2 cellular contexts compared by ENCODE assay signal in the genomic region with DNA sequence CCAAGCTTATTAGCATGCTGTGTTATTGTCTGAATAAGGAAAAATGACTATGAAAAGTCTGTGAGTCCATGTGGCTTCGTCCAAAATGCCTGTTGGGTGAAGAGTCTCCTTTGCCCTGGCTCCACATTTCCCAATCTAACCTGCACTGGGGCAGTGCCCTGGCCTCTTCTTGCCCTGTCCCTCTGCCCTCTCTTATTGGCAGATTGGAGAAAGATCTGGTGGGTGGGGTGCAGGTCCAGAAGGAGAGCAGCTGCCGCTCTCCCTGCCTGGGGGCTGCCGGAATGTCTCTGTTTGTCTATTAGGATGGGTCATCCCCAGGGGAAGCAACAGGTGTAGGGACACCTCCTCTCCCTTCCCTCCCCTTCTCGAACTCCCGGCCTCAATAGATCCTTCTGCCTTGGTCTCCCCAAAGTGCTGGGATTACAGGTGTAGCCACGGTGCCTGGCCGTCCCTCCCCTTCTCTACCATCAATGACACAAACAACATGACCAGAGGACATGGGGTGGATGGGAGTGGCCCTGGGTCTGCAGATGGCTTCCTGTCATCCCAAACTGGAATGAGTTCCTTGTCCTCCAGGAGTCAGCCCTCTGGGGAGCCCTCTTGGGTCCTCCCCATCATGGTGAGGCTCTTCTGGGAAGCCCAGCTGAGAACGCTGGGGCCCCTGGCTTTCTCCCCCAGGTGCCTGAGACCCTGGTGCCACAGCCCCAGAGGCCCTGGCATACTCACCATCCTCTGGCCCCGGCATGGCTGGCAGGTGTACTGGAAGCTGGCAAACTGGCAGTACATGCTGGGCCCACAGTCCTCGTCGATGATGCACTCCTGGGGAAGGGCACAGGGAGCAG.
TF ChIP-seq lines count a peak whose summit lies in the region.

No MANE protein-coding gene starts in this region.

TF ChIP-seq in liver, 16 proteins besides CTCF, POLR2A, EP300 and RAD21 (continued from another document):
- TF ChIP-seq, protein P1, sequence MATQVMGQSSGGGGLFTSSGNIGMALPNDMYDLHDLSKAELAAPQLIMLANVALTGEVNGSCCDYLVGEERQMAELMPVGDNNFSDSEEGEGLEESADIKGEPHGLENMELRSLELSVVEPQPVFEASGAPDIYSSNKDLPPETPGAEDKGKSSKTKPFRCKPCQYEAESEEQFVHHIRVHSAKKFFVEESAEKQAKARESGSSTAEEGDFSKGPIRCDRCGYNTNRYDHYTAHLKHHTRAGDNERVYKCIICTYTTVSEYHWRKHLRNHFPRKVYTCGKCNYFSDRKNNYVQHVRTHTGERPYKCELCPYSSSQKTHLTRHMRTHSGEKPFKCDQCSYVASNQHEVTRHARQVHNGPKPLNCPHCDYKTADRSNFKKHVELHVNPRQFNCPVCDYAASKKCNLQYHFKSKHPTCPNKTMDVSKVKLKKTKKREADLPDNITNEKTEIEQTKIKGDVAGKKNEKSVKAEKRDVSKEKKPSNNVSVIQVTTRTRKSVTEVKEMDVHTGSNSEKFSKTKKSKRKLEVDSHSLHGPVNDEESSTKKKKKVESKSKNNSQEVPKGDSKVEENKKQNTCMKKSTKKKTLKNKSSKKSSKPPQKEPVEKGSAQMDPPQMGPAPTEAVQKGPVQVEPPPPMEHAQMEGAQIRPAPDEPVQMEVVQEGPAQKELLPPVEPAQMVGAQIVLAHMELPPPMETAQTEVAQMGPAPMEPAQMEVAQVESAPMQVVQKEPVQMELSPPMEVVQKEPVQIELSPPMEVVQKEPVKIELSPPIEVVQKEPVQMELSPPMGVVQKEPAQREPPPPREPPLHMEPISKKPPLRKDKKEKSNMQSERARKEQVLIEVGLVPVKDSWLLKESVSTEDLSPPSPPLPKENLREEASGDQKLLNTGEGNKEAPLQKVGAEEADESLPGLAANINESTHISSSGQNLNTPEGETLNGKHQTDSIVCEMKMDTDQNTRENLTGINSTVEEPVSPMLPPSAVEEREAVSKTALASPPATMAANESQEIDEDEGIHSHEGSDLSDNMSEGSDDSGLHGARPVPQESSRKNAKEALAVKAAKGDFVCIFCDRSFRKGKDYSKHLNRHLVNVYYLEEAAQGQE (IDR thresholded peaks at IDR 0.05), result no peak
- peak; percentile 64 to 84 for TF ChIP-seq RXRA (IDR thresholded peaks at IDR 0.05)
- TF ChIP-seq HNF4G (IDR thresholded peaks at IDR 0.05), result peak; percentile 22
- peak; percentile 86 to 90 for TF ChIP-seq HNF4A (conservative IDR thresholded peaks at IDR 0.05)
- peak; percentile 29 for TF ChIP-seq MAX (IDR thresholded peaks at IDR 0.05)
- TF ChIP-seq YY1 (IDR thresholded peaks at IDR 0.05), result peak; percentile 28
- no peak for TF ChIP-seq GABPA (IDR thresholded peaks at IDR 0.05 in 1 of 2, conservative IDR thresholded peaks at IDR 0.05 in 1 of 2)
TF ChIP-seq in liver: peak in this region for 6.

TF ChIP-seq in HepG2, 621 proteins besides CTCF, POLR2A, EP300 and RAD21 (continued from another document):
- TF ChIP-seq SNAPC4 (CRISPR knock-in tag; IDR thresholded peaks at IDR 0.05), result no peak
- TF ChIP-seq KDM5A (IDR thresholded peaks at IDR 0.05; ENCODE audit: borderline replicate concordance, low read length), result no peak
- TF ChIP-seq POLR2AphosphoS5 (IDR thresholded peaks at IDR 0.05; ENCODE audit: low read depth, low read length), result no peak
